In genomic region chr15:65792130-65792987, GRCh38 we compare ENCODE assay signal across 1 cellular context.
TF ChIP-seq lines count a peak whose summit lies in the region.

DENND4A (minus strand) TSS chr15:65792293; CDS start chr15:65756450, 35,843 bp downstream.

TF ChIP-seq in HEK293, 187 proteins besides CTCF, POLR2A, EP300 and RAD21 (continued from another document and continues in another):
- TF ChIP-seq ZBTB6 (tag by site-specific recombination; IDR thresholded peaks at IDR 0.05): no peak
- no peak for TF ChIP-seq ZNF239 (tag by site-specific recombination; IDR thresholded peaks at IDR 0.05)
- TF ChIP-seq BCL11A (tag by site-specific recombination; IDR thresholded peaks at IDR 0.05; ENCODE audit: low read depth): peak; percentile 57; the same call in 1 of the 2 replicates
- no peak for TF ChIP-seq RBAK (tag by site-specific recombination; IDR thresholded peaks at IDR 0.05)
- TF ChIP-seq ZNF121 (tag by site-specific recombination; IDR thresholded peaks at IDR 0.05): 0 out of 2 replicates have a peak, but pooled peaks have one; percentile 15
- peak; percentile 66 for TF ChIP-seq ZSCAN23 (tag by site-specific recombination; IDR thresholded peaks at IDR 0.05)
- TF ChIP-seq KLF8 (tag by site-specific recombination; IDR thresholded peaks at IDR 0.05): peak; percentile 99
- TF ChIP-seq ZNF16 (tag by site-specific recombination; IDR thresholded peaks at IDR 0.05; ENCODE audit: low read depth): no peak
- TF ChIP-seq GLIS1 (tag by site-specific recombination; IDR thresholded peaks at IDR 0.05): no peak; the same call in 1 of the 2 replicates
- 0 out of 2 replicates have a peak, but pooled peaks have one; percentile 30 for TF ChIP-seq ZNF18 (tag by site-specific recombination; IDR thresholded peaks at IDR 0.05)
- TF ChIP-seq ZNF214 (tag by site-specific recombination; IDR thresholded peaks at IDR 0.05; ENCODE audit: borderline replicate concordance): no peak
- TF ChIP-seq ZBTB26 (tag by site-specific recombination; optimal IDR thresholded peaks at IDR 0.05): no peak
- peak; percentile 86 for TF ChIP-seq ZXDB (tag by site-specific recombination; IDR thresholded peaks at IDR 0.05)
- peak; percentile 81 for TF ChIP-seq ZNF580 (tag by site-specific recombination; IDR thresholded peaks at IDR 0.05)
- TF ChIP-seq GLI2 (tag by site-specific recombination; IDR thresholded peaks at IDR 0.05; ENCODE audit: borderline replicate concordance, low read depth): no peak
- TF ChIP-seq ZNF202 (tag by site-specific recombination; IDR thresholded peaks at IDR 0.05; ENCODE audit: borderline replicate concordance): no peak
- TF ChIP-seq PATZ1 (tag by site-specific recombination; IDR thresholded peaks at IDR 0.05): peak; percentile 80
- TF ChIP-seq ZBTB7A (tag by site-specific recombination; IDR thresholded peaks at IDR 0.05; ENCODE audit: low read depth): peak; percentile 99
- peak; percentile 85 for TF ChIP-seq KLF17 (tag by site-specific recombination; IDR thresholded peaks at IDR 0.05)
- TF ChIP-seq ZNF157 (tag by site-specific recombination; IDR thresholded peaks at IDR 0.05): no peak
- no peak for TF ChIP-seq ZNF266 (tag by site-specific recombination; IDR thresholded peaks at IDR 0.05; ENCODE audit: low read depth)
- no peak for TF ChIP-seq ZNF785 (tag by site-specific recombination; IDR thresholded peaks at IDR 0.05)
- TF ChIP-seq ZBTB11 (tag by site-specific recombination; conservative IDR thresholded peaks at IDR 0.05; ENCODE audit: low read depth): peak; percentile 51
- 0 out of 2 replicates have a peak, but pooled peaks have one; percentile 15 for TF ChIP-seq ZBTB44 (tag by site-specific recombination; IDR thresholded peaks at IDR 0.05)
- TF ChIP-seq HIC1 (tag by site-specific recombination; IDR thresholded peaks at IDR 0.05): no peak
- no peak for TF ChIP-seq ZFP3 (tag by site-specific recombination; IDR thresholded peaks at IDR 0.05; ENCODE audit: low read depth)
- 0 out of 2 replicates have a peak, but pooled peaks have one; percentile 22 for TF ChIP-seq OSR2 (tag by site-specific recombination; IDR thresholded peaks at IDR 0.05)
- TF ChIP-seq ZNF621 (tag by site-specific recombination; IDR thresholded peaks at IDR 0.05): no peak
- peak; percentile 98 for TF ChIP-seq ZBTB48 (tag by site-specific recombination; IDR thresholded peaks at IDR 0.05)
- TF ChIP-seq ZNF585B (tag by site-specific recombination; IDR thresholded peaks at IDR 0.05): no peak
- no peak for TF ChIP-seq SALL2 (tag by site-specific recombination; IDR thresholded peaks at IDR 0.05; ENCODE audit: borderline replicate concordance)
- peak; percentile 56 for TF ChIP-seq ZIC2 (tag by site-specific recombination; IDR thresholded peaks at IDR 0.05)
- no peak for TF ChIP-seq ZNF404 (tag by site-specific recombination; IDR thresholded peaks at IDR 0.05)
- peak; percentile 70; the same call in 1 of the 2 replicates for TF ChIP-seq ZSCAN30 (tag by site-specific recombination; IDR thresholded peaks at IDR 0.05)
- TF ChIP-seq REPIN1 (tag by site-specific recombination; IDR thresholded peaks at IDR 0.05; ENCODE audit: low read depth): peak; percentile 55; the same call in 1 of the 2 replicates
- no peak for TF ChIP-seq BCL6B (tag by site-specific recombination; IDR thresholded peaks at IDR 0.05)
- TF ChIP-seq ZNF510 (tag by site-specific recombination; IDR thresholded peaks at IDR 0.05; ENCODE audit: insufficient replicate concordance): no peak
- peak; percentile 95 for TF ChIP-seq ZBTB21 (tag by site-specific recombination; IDR thresholded peaks at IDR 0.05)
- no peak for TF ChIP-seq FEZF1 (tag by site-specific recombination; IDR thresholded peaks at IDR 0.05)
- peak; percentile 87 for TF ChIP-seq ZFP69B (tag by site-specific recombination; IDR thresholded peaks at IDR 0.05)
- peak; percentile 95 for TF ChIP-seq BCL11B (tag by site-specific recombination; IDR thresholded peaks at IDR 0.05; ENCODE audit: low read depth)
- no peak for TF ChIP-seq ZNF174 (tag by site-specific recombination; IDR thresholded peaks at IDR 0.05)
- TF ChIP-seq ZFHX2 (tag by site-specific recombination; conservative IDR thresholded peaks at IDR 0.05): peak; percentile 99
- no peak for TF ChIP-seq ZNF830 (tag by site-specific recombination; IDR thresholded peaks at IDR 0.05; ENCODE audit: low read depth)
- TF ChIP-seq ZNF660 (tag by site-specific recombination; IDR thresholded peaks at IDR 0.05): peak; percentile 86
- no peak for TF ChIP-seq ZNF354C (tag by site-specific recombination; IDR thresholded peaks at IDR 0.05; ENCODE audit: borderline replicate concordance, low read depth)
- TF ChIP-seq ZNF324 (tag by site-specific recombination; IDR thresholded peaks at IDR 0.05): peak; percentile 96
- peak; percentile 96 for TF ChIP-seq KLF9 (tag by site-specific recombination; IDR thresholded peaks at IDR 0.05; ENCODE audit: low read depth)
- TF ChIP-seq ZSCAN16 (tag by site-specific recombination; IDR thresholded peaks at IDR 0.05): peak; percentile 35
- TF ChIP-seq ZNF248 (tag by site-specific recombination; IDR thresholded peaks at IDR 0.05): no peak
- peak; percentile 40; the same call in 1 of the 2 replicates for TF ChIP-seq GLIS2 (tag by site-specific recombination; IDR thresholded peaks at IDR 0.05)
- 0 out of 2 replicates have a peak, but pooled peaks have one; percentile 49 for TF ChIP-seq ZNF792 (tag by site-specific recombination; IDR thresholded peaks at IDR 0.05)
- no peak for TF ChIP-seq ZNF654 (tag by site-specific recombination; IDR thresholded peaks at IDR 0.05; ENCODE audit: low read depth)
- peak; percentile 25 for TF ChIP-seq MZF1 (tag by site-specific recombination; IDR thresholded peaks at IDR 0.05; ENCODE audit: borderline replicate concordance)
